In genomic region chr4:10620935-10621488, GRCh38 we compare ENCODE assay signal across 2 cellular contexts.
TF ChIP-seq lines count a peak whose summit lies in the region.

No MANE protein-coding gene starts in this region.

TF ChIP-seq in HCT116, 20 proteins besides CTCF, POLR2A, EP300 and RAD21:
- TF ChIP-seq TCF7L2 (IDR thresholded peaks at IDR 0.05; ENCODE audit: borderline replicate concordance, extremely low read depth, insufficient read depth, insufficient read length) (peak; percentile 20), YY1 (IDR thresholded peaks at IDR 0.05; ENCODE audit: extremely low read depth, insufficient replicate concordance, low read depth, low read length) (no peak), JUND (IDR thresholded peaks at IDR 0.05) (no peak)

TF ChIP-seq in H1, 55 proteins besides CTCF, POLR2A, EP300 and RAD21:
- no peak for TF ChIP-seq TCF12 (IDR thresholded peaks at IDR 0.05; ENCODE audit: low read depth, low read length)
- TF ChIP-seq, protein P1, sequence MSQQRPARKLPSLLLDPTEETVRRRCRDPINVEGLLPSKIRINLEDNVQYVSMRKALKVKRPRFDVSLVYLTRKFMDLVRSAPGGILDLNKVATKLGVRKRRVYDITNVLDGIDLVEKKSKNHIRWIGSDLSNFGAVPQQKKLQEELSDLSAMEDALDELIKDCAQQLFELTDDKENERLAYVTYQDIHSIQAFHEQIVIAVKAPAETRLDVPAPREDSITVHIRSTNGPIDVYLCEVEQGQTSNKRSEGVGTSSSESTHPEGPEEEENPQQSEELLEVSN (IDR thresholded peaks at IDR 0.05), result no peak
- no peak for TF ChIP-seq YY1 (IDR thresholded peaks at IDR 0.05; ENCODE audit: low read depth, low read length)
- no peak for TF ChIP-seq PHF8 (conservative IDR thresholded peaks at IDR 0.05; ENCODE audit: low read depth, low read length)
- TF ChIP-seq KDM4A (IDR thresholded peaks at IDR 0.05; ENCODE audit: low read depth, low read length, severe bottlenecking), result no peak
- TF ChIP-seq SP4 (IDR thresholded peaks at IDR 0.05; ENCODE audit: low read length), result no peak
- no peak for TF ChIP-seq BRCA1 (IDR thresholded peaks at IDR 0.05; ENCODE audit: low read depth, low read length)
- TF ChIP-seq EZH2 (IDR thresholded peaks at IDR 0.05; ENCODE audit: low read depth, low read length, severe bottlenecking), result no peak
- TF ChIP-seq TAF1 (IDR thresholded peaks at IDR 0.05; ENCODE audit: low read depth, low read length), result no peak
- no peak for TF ChIP-seq USF2 (IDR thresholded peaks at IDR 0.05; ENCODE audit: low read length)
- TF ChIP-seq POLR2AphosphoS5 (IDR thresholded peaks at IDR 0.05; ENCODE audit: low read depth, low read length), result no peak
- TF ChIP-seq KDM1A (IDR thresholded peaks at IDR 0.05; ENCODE audit: borderline replicate concordance, low read length), result no peak
- no peak for TF ChIP-seq TAF7 (optimal IDR thresholded peaks at IDR 0.05; ENCODE audit: borderline replicate concordance, low read depth, low read length)
- TF ChIP-seq CBX8 (IDR thresholded peaks at IDR 0.05; ENCODE audit: borderline replicate concordance, low read depth, low read length), result no peak
- no peak for TF ChIP-seq SP1 (IDR thresholded peaks at IDR 0.05; ENCODE audit: low read depth, low read length)
